7 cellular contexts compared by ENCODE assay signal in the genomic region with DNA sequence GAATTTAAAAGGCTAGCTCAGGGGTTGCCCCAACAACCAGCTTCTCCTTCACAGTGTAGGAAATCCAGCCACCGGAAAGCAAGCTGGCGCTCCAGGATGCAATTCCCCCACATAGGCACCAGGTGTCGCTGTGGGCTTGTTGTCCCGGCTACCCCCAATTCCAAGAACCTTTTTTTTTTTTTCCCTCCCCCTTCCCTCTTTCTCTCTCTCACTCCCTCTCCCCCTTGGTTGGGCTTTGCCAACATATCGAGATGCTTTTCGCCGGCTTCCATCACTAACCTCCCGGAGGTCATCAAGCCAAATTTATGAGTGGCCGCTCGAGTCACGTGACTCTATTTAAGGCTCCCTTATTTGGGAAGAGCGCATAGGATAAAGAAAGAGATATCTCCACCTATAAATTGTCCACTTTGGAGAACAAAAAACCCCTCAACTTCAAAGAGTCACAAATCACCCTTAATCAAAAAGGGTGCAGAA. TPM values are rescaled to one million over a fixed set of nuclear protein-coding genes. Genes with fewer than 3 reads are reported as not detected.
DNase-seq lines count a peak whose midpoint lies in the region; ATAC-seq and TF ChIP-seq lines count a peak whose summit lies in the region.

Gene HOXC5, plus strand, starts transcription at position 424 of the 474 bp plus-strand sequence. CDS start 73 bp downstream, outside the sequence.

- peaks cover 37% of the 10 kb centered on the region for H3K4me1 ChIP-seq in body of pancreas

- no peak within 1 kb of the TSS for H3K4me3 ChIP-seq in body of pancreas

- H3K27ac ChIP-seq in body of pancreas = no peak within 1 kb of the TSS

- peak; percentile 92 for TF ChIP-seq CTCF in GM10266 (IDR thresholded peaks at IDR 0.05; ENCODE audit: control insufficient read depth, insufficient read depth, low read depth, missing control alignments)
- TF ChIP-seq CTCF in body of pancreas (IDR thresholded peaks at IDR 0.05) = peak; percentile 75 to 97 (median 79)

- H3K27me3 ChIP-seq in body of pancreas = peaks cover 4 to 48% of the 10 kb centered on the region in 2 donors

- ATAC-seq in body of pancreas = peak; percentile 61
- ATAC-seq in HG03342 (IDR thresholded peaks at IDR 0.05; ENCODE audit: unreplicated experiment) = no peak

- H3K9me3 ChIP-seq in body of pancreas = no peaks in the 10 kb centered on the region

- DNase-seq in GM10266 (ENCODE audit: extremely low spot score) (peak; percentile 92), NCI-H1092 treated with DMSO at 0.1 percent for 48 hours (lab: John Stamatoyannopoulos, UW) (peak; percentile 92), T-helper 2 cell (peak in 4 of 5 experiments; percentile 30 to 49 (median 40)), body of pancreas (peak; percentile 63 to 73 (median 67)), islet precursor cell (peak; percentile 95)
- peak; percentile 51 to 52 for DNase-seq in stimulated activated CD4-positive, alpha-beta T cell treated with anti-CD3 and anti-CD28 coated beads, Interleukin-1b, Interleukin-23, amount 100 ng/mL, for 4 hours (ENCODE audit: low read depth in 2 of 2)

- intact Hi-C loops in body of pancreas (cut with DNase I) = loop anchor here (5.0 kb wide), 1 partner anchor 160 kb away; no protein-coding TSS in a partner anchor

- WGBS in body of pancreas, 2 donors = 3 to 12% methylated on average over 12 of the region's 12 CpGs

- TF ChIP-seq POLR2A in body of pancreas (IDR thresholded peaks at IDR 0.05) = no peak

- H3K36me3 ChIP-seq in body of pancreas (replicated peaks in 1 of 2; ENCODE audit: insufficient read depth in 1 of 2, low read depth in 2 of 2) = no peaks in the 10 kb centered on the region

RNA-seq across cellular contexts. Expression of gene HOXC5, which starts in this region (rescaled TPM):
- total RNA-seq in body of pancreas = not detected

Comparison
In these comparisons a context has a peak if more than half of its experiments do, and no peak if none do; other contexts are left out.
1. Peak in DNase-seq and ATAC-seq in body of pancreas; RNA of the gene not detected or under 1 TPM.
2. DNase-seq: peak in every context shown above with its lines; median percentile 95 in islet precursor cell; 92 in GM10266; 92 in NCI-H1092 treated with DMSO at 0.1 percent for 48 hours; 67 in body of pancreas; 52 in stimulated activated CD4-positive, alpha-beta T cell treated with anti-CD3 and anti-CD28 coated beads, Interleukin-1b, Interleukin-23, amount 100 ng/mL, for 4 hours; 40 in T-helper 2 cell.